ENCODE assay signal across 9 cellular contexts in genomic region chr10:101130984-101131961, GRCh38. TPM values are rescaled to one million over a fixed set of nuclear protein-coding genes. Genes with fewer than 3 reads are reported as not detected.
DNase-seq lines count a peak whose midpoint lies in the region; ATAC-seq and TF ChIP-seq lines count a peak whose summit lies in the region.
"Had no signal": no experiment of that assay in that cellular context is flagged by ENCODE, and none has a peak within 500 bp of the region (broad histone marks: within the 10 kb centered on the region; RNA-seq: fewer than 3 reads in every experiment).

TSS of gene TLX1 (plus strand) at chr10:101131300. CDS start at chr10:101131542, 242 bp downstream.

- H3K4me1 Mint-ChIP-seq in endothelial cell (ENCODE audit: unreplicated experiment), result peaks cover 55% of the 10 kb centered on the region

- ATAC-seq in GM18909 (IDR thresholded peaks at IDR 0.05; ENCODE audit: poor library complexity, unreplicated experiment), result no peak
- ATAC-seq: HCT116 had no signal

- TF ChIP-seq CTCF in endothelial cell (IDR thresholded peaks at IDR 0.05; ENCODE audit: unreplicated experiment) (no peak), GM20000 (IDR thresholded peaks at IDR 0.05; ENCODE audit: extremely low read depth, missing control alignments) (no peak)

- no peaks in the 10 kb centered on the region for H3K9me3 Mint-ChIP-seq in endothelial cell (ENCODE audit: unreplicated experiment)

- H3K4me3 Mint-ChIP-seq in endothelial cell (ENCODE audit: unreplicated experiment), result peak within 1 kb of the TSS; percentile 98

- intact Hi-C loops in posterior vena cava (cut with DNase I), result no loop called here

- peaks cover 14% of the 10 kb centered on the region for H3K36me3 Mint-ChIP-seq in endothelial cell (ENCODE audit: low read depth, unreplicated experiment)

- peak within 1 kb of the TSS; percentile 52 for H3K27ac Mint-ChIP-seq in endothelial cell (ENCODE audit: unreplicated experiment)

- H3K27me3 Mint-ChIP-seq in endothelial cell (ENCODE audit: unreplicated experiment), result peaks cover 18% of the 10 kb centered on the region

- DNase-seq in DMS79 treated with DMSO at 0.1 percent for 48 hours (lab: John Stamatoyannopoulos, UW) (peak; percentile 15), NCI-H1105 treated with DMSO at 0.1 percent for 48 hours (lab: John Stamatoyannopoulos, UW) (peak; percentile 61), endothelial cell (ENCODE audit: low spot score) (peak; percentile 71), posterior vena cava (ENCODE audit: low spot score) (peak; percentile 79), GM20000 (ENCODE audit: low spot score) (no peak), HUDEP-2 (lab: John Stamatoyannopoulos, UW; ENCODE audit: unreplicated experiment in 76 of 76) (no peak), SHP77 (lab: John Stamatoyannopoulos, UW) (no peak)

RNA-seq across cellular contexts. Expression of gene TLX1, which starts in this region (rescaled TPM):
- total RNA-seq in endothelial cell (ENCODE audit: unreplicated experiment) (31.0 TPM), posterior vena cava (not detected)

Comparison
In these comparisons a context has a peak if more than half of its experiments do, and no peak if none do; other contexts are left out.
1. RNA of gene TLX1 (total RNA-seq): 31.0 TPM in endothelial cell (single experiment); not detected in posterior vena cava; every median in the first group is over 10 times any median in the second.
2. Peak in DNase-seq in posterior vena cava; RNA of the gene not detected or under 1 TPM.
3. DNase-seq: peak in DMS79 treated with DMSO at 0.1 percent for 48 hours (single experiment), NCI-H1105 treated with DMSO at 0.1 percent for 48 hours (single experiment) and endothelial cell (single experiment); none in GM20000 (single experiment), HUDEP-2 (0 of 76) and SHP77 (0 of 2).